9 cellular contexts compared by ENCODE assay signal in the genomic region with DNA sequence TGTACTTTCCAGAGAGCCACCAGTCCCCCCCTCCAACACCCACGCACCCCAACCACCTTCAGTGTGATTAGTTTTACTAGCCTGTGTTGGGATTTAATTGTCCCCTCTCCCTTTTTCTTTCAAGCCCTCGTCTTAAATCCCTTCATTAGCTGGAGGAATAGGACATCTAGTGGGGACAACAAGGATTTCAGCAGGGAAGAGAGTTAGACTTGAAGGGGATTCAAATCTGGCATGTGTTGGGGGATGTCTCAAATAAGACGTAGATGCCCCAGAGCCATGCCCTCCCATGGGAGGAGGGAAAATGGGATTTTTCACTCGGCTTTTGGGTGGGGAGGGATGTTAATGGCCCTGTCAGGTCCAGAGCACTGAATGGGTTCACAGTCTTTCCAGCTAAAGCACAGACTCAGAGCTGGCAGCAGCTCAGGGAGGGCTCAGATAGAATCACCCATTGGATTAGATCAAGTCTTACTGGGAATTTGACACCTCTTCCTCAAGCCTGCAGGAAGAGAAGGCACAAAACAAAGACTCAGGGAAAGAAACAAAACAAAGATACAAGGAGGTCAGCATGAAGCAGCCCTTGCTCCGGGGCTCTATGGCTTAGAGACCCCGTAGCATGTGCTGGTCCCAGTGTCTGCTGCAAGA. TPM values are rescaled to one million over a fixed set of nuclear protein-coding genes. Genes with fewer than 3 reads are reported as not detected.
DNase-seq lines count a peak whose midpoint lies in the region; ATAC-seq and TF ChIP-seq lines count a peak whose summit lies in the region.
"Had no signal": no experiment of that assay in that cellular context is flagged by ENCODE, and none has a peak within 500 bp of the region (broad histone marks: within the 10 kb centered on the region; RNA-seq: fewer than 3 reads in every experiment).

No MANE protein-coding gene starts in this region.

- no peak overlapping the region for H3K14ac ChIP-seq in IMR-90 (replicated peaks; ENCODE audit: low read depth, low read length)

- 45% methylated on average over 2 of the region's 6 CpGs; no CpG with 5 or more reads in 1 of the 2 experiments for WGBS in IMR-90 (ENCODE audit: extremely low coverage in 2 of 2, insufficient read length in 1 of 2), 2 experiments
- 50% methylated on average over 6 of the region's 6 CpGs for WGBS in liver

- H2AK9ac ChIP-seq in IMR-90 (replicated peaks; ENCODE audit: low read depth, low read length, poor library complexity) = no peak overlapping the region

- no peak for TF ChIP-seq POLR2A in IMR-90 (IDR thresholded peaks at IDR 0.05; ENCODE audit: low read depth, low read length)

- no peak overlapping the region for H2AK5ac ChIP-seq in IMR-90 (ENCODE audit: low read depth, low read length)

- H3K27ac Mint-ChIP-seq in activated CD4-positive, alpha-beta T cell treated with anti-CD3 and anti-CD28 coated beads, Interleukin-2, amount 10 ng/mL, durations not matched to agents 24 days and 14 days = no peak overlapping the region
- H3K27ac Mint-ChIP-seq in activated naive CD4-positive, alpha-beta T cell treated with anti-CD3 and anti-CD28 coated beads for 36 hours = no peak overlapping the region

- H3K27ac ChIP-seq in C4-2B (no peak overlapping the region), IMR-90 (ENCODE audit: insufficient read depth, low read length) (no peak overlapping the region), liver (ENCODE audit: low read depth in 1 of 2, low read length in 2 of 2) (no peak overlapping the region)

- H3K56ac ChIP-seq in IMR-90 (ENCODE audit: extremely low read depth, insufficient read depth, low read length) = no peak overlapping the region

- DNase-seq in IMR-90 (peak; percentile 59), amniotic stem cell (lab: John Stamatoyannopoulos, UW) (peak; percentile 49)
- DNase-seq in activated CD4-positive, alpha-beta T cell treated with anti-CD3 and anti-CD28 coated beads, Interleukin-2, amount 10 ng/mL, durations not matched to agents 24 days and 14 days = no peak
- DNase-seq in stimulated activated CD4-positive, alpha-beta T cell treated with anti-CD3 and anti-CD28 coated beads, Interleukin-12 subunit alpha, Interleukin-12 subunit beta, amount 100 ng/mL, for 4 hours = no peak
- DNase-seq in activated naive CD4-positive, alpha-beta T cell treated with anti-CD3 and anti-CD28 coated beads for 36 hours = no peak

- POLR2A ChIA-PET in IMR-90 (lab: Charles Lee; ENCODE audit: unreplicated experiment) = no interaction called here

- H3K23ac ChIP-seq in IMR-90 (ENCODE audit: low read depth, low read length) = no peak overlapping the region

- H3K18ac ChIP-seq in IMR-90 (ENCODE audit: low read depth, low read length) = no peak overlapping the region

- H2AFZ ChIP-seq in IMR-90 (replicated peaks; ENCODE audit: low read length, poor library complexity) = no peak overlapping the region

- H4K8ac ChIP-seq in IMR-90 (ENCODE audit: low read depth in 2 of 2, low read length in 2 of 2) = no peak overlapping the region

- H3K9ac ChIP-seq in IMR-90 (ENCODE audit: low read depth, low read length) = no peak overlapping the region
- no peak overlapping the region for H3K9ac ChIP-seq in liver (ENCODE audit: low read depth in 1 of 2, low read length in 2 of 2)

- H3K27me3 ChIP-seq in IMR-90 (ENCODE audit: control insufficient read depth, insufficient read depth, low read length) (peaks cover 54% of the 10 kb centered on the region), liver (ENCODE audit: control insufficient read depth in 4 of 4, insufficient read depth in 4 of 4, low read length in 3 of 4) (no peaks in the 10 kb centered on the region)

- H3K9me3 ChIP-seq in IMR-90 (ENCODE audit: control insufficient read depth, insufficient read depth, low read length) (no peaks in the 10 kb centered on the region), liver (ENCODE audit: control insufficient read depth in 4 of 4, low read length in 3 of 4) (no peaks in the 10 kb centered on the region)

- ATAC-seq in IMR-90 (ENCODE audit: low read depth) (peak; percentile 42; the same call in 1 of the 2 replicates), HG03196 (IDR thresholded peaks at IDR 0.05; ENCODE audit: unreplicated experiment) (no peak)

- H3K36me3 Mint-ChIP-seq in activated CD4-positive, alpha-beta T cell treated with anti-CD3 and anti-CD28 coated beads, Interleukin-2, amount 10 ng/mL, durations not matched to agents 24 days and 14 days (ENCODE audit: low read depth) = no peaks in the 10 kb centered on the region
- no peaks in the 10 kb centered on the region for H3K36me3 Mint-ChIP-seq in activated naive CD4-positive, alpha-beta T cell treated with anti-CD3 and anti-CD28 coated beads for 36 hours (ENCODE audit: low read depth)

- intact Hi-C loops in IMR-90 (cut with micrococcal nuclease) = no loop called here
- intact Hi-C loops in activated CD4-positive, alpha-beta T cell treated with anti-CD3 and anti-CD28 coated beads, Interleukin-2, amount 10 ng/mL, durations not matched to agents 24 days and 14 days (cut with micrococcal nuclease) = loop anchor here (2.0 to 5.0 kb wide), 2 partner anchors 74 to 268 kb away; no protein-coding TSS in a partner anchor
- intact Hi-C loops in activated naive CD4-positive, alpha-beta T cell treated with anti-CD3 and anti-CD28 coated beads for 36 hours (cut with micrococcal nuclease) = loop anchor here (5.0 kb wide), 1 partner anchor 458 kb away; no protein-coding TSS in a partner anchor

- H2BK15ac ChIP-seq in IMR-90 (ENCODE audit: low read depth, low read length) = no peak overlapping the region

- H4K91ac ChIP-seq in IMR-90 (ENCODE audit: insufficient read depth, low read depth, low read length) = no peak overlapping the region

- BruUV-seq in IMR-90 (replicated peaks; lab: Mats Ljungman, UMichigan) = no TSS peak

- no peak overlapping the region for H3K4ac ChIP-seq in IMR-90 (ENCODE audit: low read depth, low read length)

- H4K20me1 ChIP-seq in IMR-90 (ENCODE audit: insufficient read depth, low read length) = peaks cover 3% of the 10 kb centered on the region; the same call in 1 of the 2 replicates

- dilution Hi-C loops in IMR-90 (cut with HindIII; ENCODE audit: low sequenced_read_pairs, unreplicated experiment) = no loop called here

- no peak overlapping the region for H2BK5ac ChIP-seq in IMR-90 (ENCODE audit: low read depth, low read length, poor library complexity, severe bottlenecking)

- H3K36me3 ChIP-seq in IMR-90 (ENCODE audit: control insufficient read depth, insufficient read depth, low read length) (no peaks in the 10 kb centered on the region), liver (ENCODE audit: control insufficient read depth in 4 of 4, insufficient read depth in 3 of 4, low read depth in 1 of 4, low read length in 3 of 4) (peaks cover 10 to 23% (median 15%) of the 10 kb centered on the region in 4 donors)

- H3K4me2 ChIP-seq in IMR-90 (ENCODE audit: low read depth, low read length) = no peak overlapping the region

- no peak overlapping the region for H2BK120ac ChIP-seq in IMR-90 (ENCODE audit: low read depth, low read length)

- no peak overlapping the region for H2BK20ac ChIP-seq in IMR-90 (ENCODE audit: low read depth, low read length)

- H3K4me1 Mint-ChIP-seq in activated CD4-positive, alpha-beta T cell treated with anti-CD3 and anti-CD28 coated beads, Interleukin-2, amount 10 ng/mL, durations not matched to agents 24 days and 14 days = peaks cover 3% of the 10 kb centered on the region
- H3K4me1 Mint-ChIP-seq in activated naive CD4-positive, alpha-beta T cell treated with anti-CD3 and anti-CD28 coated beads for 36 hours (ENCODE audit: low read depth) = peaks cover 5% of the 10 kb centered on the region

- no peaks in the 10 kb centered on the region for H3K9me3 Mint-ChIP-seq in activated CD4-positive, alpha-beta T cell treated with anti-CD3 and anti-CD28 coated beads, Interleukin-2, amount 10 ng/mL, durations not matched to agents 24 days and 14 days
- no peaks in the 10 kb centered on the region for H3K9me3 Mint-ChIP-seq in activated naive CD4-positive, alpha-beta T cell treated with anti-CD3 and anti-CD28 coated beads for 36 hours

- peaks cover 45% of the 10 kb centered on the region for H3K27me3 Mint-ChIP-seq in activated CD4-positive, alpha-beta T cell treated with anti-CD3 and anti-CD28 coated beads, Interleukin-2, amount 10 ng/mL, durations not matched to agents 24 days and 14 days
- H3K27me3 Mint-ChIP-seq in activated naive CD4-positive, alpha-beta T cell treated with anti-CD3 and anti-CD28 coated beads for 36 hours (ENCODE audit: low read depth) = peaks cover 44% of the 10 kb centered on the region

- CTCF ChIA-PET in IMR-90 (lab: Yijun Ruan, JAX) = interaction anchor here (0.8 to 5.3 kb wide), 12 partner anchors 8 to 498 kb away, joined by 3 to 98 read pairs (median 6); no protein-coding TSS in a partner anchor
- CTCF ChIA-PET in activated naive CD4-positive, alpha-beta T cell treated with anti-CD3 and anti-CD28 coated beads for 36 hours (lab: Charles Lee) = interaction anchor here (0.5 to 12.5 kb wide), 27 partner anchors 7 to 963 kb away, joined by 3 to 370 read pairs (median 5); no protein-coding TSS in a partner anchor

- H3K4me3 ChIP-seq in IMR-90 (ENCODE audit: insufficient read depth, low read depth, low read length) (no peak overlapping the region), liver (ENCODE audit: low read depth in 1 of 3, low read length in 3 of 3) (no peak overlapping the region)

- no peak overlapping the region for H4K5ac ChIP-seq in IMR-90 (ENCODE audit: low read depth, low read length)

- in situ Hi-C loops in IMR-90 (cut with MboI; ENCODE audit: low sequenced_read_pairs) = loop anchor here (5.0 kb wide), 2 partner anchors 268 to 453 kb away; partner anchors contain the start of gene KRTAP5-6

- TF ChIP-seq CTCF in C4-2B (conservative IDR thresholded peaks at IDR 0.05) (peak; percentile 70), IMR-90 (conservative IDR thresholded peaks at IDR 0.05; ENCODE audit: low read depth, low read length) (peak; percentile 69), liver (IDR thresholded peaks at IDR 0.05; ENCODE audit: low read depth, low read length, missing input control) (peak; percentile 8)

- H3K4me1 ChIP-seq in IMR-90 (ENCODE audit: control insufficient read depth, insufficient read depth, low read length) (no peaks in the 10 kb centered on the region), liver (ENCODE audit: control insufficient read depth in 4 of 4, insufficient read depth in 4 of 4, low read length in 3 of 4) (peaks cover 5 to 70% (median 60%) of the 10 kb centered on the region in 4 donors)

- H3K79me1 ChIP-seq in IMR-90 (ENCODE audit: low read depth in 1 of 2, low read length in 2 of 2) = no peaks in the 10 kb centered on the region

- H3K9me1 ChIP-seq in IMR-90 (ENCODE audit: insufficient read depth, low read length) = no peaks in the 10 kb centered on the region

- H3K4me3 Mint-ChIP-seq in activated CD4-positive, alpha-beta T cell treated with anti-CD3 and anti-CD28 coated beads, Interleukin-2, amount 10 ng/mL, durations not matched to agents 24 days and 14 days = no peak overlapping the region
- H3K4me3 Mint-ChIP-seq in activated naive CD4-positive, alpha-beta T cell treated with anti-CD3 and anti-CD28 coated beads for 36 hours = no peak overlapping the region

- peak; percentile 85 for TF ChIP-seq RAD21 in IMR-90 (IDR thresholded peaks at IDR 0.05; ENCODE audit: low read length)
- peak; percentile 59 to 67 for TF ChIP-seq RAD21 in liver (IDR thresholded peaks at IDR 0.05)

RNA-seq across cellular contexts. Expression of gene INS, which starts 10.7 kb away (rescaled TPM):
- total RNA-seq in IMR-90 (2012; rRNA removed) (not detected in 2 replicates), liver (under 1 TPM in 1 of 2 donors, not detected in 1; 0.37 TPM)
- polyA plus RNA-seq in IMR-90 (2012; rRNA removed) (not detected in 2 replicates), liver (under 1 TPM in 1 of 2 donors, not detected in 1; 0.16 TPM)
- polyA plus RNA-seq in IMR-90 (2012; cell fraction: cytosol; rRNA removed) = not detected in 2 replicates
- polyA plus RNA-seq in IMR-90 (2012; cell fraction: nucleus; rRNA removed; ENCODE audit: low replicate concordance) = not detected in 2 replicates
- total RNA-seq in activated CD4-positive, alpha-beta T cell treated with anti-CD3 and anti-CD28 coated beads, Interleukin-2, amount 10 ng/mL, durations not matched to agents 24 days and 14 days = not detected in 2 replicates
- total RNA-seq in activated naive CD4-positive, alpha-beta T cell treated with anti-CD3 and anti-CD28 coated beads for 36 hours = not detected
- total RNA-seq: RPMI7951 had no signal

RNA-seq across cellular contexts. Expression of gene IGF2, which starts 11.1 kb away (rescaled TPM):
- total RNA-seq in IMR-90 (2012; rRNA removed) (2.3 and 5.0 TPM in 2 replicates), liver (1,000 to 10,000 TPM in 1 of 2 donors, 10 to 100 TPM in 1; 70.5 to 1,440 TPM)
- polyA plus RNA-seq in IMR-90 (2012; rRNA removed) (17.5 and 21.8 TPM in 2 replicates), liver (100 to 1,000 TPM; 125 to 259 TPM)
- polyA plus RNA-seq in IMR-90 (2012; cell fraction: cytosol; rRNA removed) = 20.6 and 23.2 TPM in 2 replicates
- polyA plus RNA-seq in IMR-90 (2012; cell fraction: nucleus; rRNA removed; ENCODE audit: low replicate concordance) = 4.8 and 6.4 TPM in 2 replicates
- total RNA-seq in activated CD4-positive, alpha-beta T cell treated with anti-CD3 and anti-CD28 coated beads, Interleukin-2, amount 10 ng/mL, durations not matched to agents 24 days and 14 days = 0.45 and 1.1 TPM in 2 replicates
- total RNA-seq in activated naive CD4-positive, alpha-beta T cell treated with anti-CD3 and anti-CD28 coated beads for 36 hours = under 1 TPM; 0.21 to 0.37 TPM
- total RNA-seq: RPMI7951 had no signal

RNA-seq across cellular contexts. Expression of gene TH, which starts 21.3 kb away (rescaled TPM):
- total RNA-seq in IMR-90 (2012; rRNA removed) = not detected in 2 replicates
- polyA plus RNA-seq in IMR-90 (2012; rRNA removed) = 0.06 and 0.10 TPM in 2 replicates
- polyA plus RNA-seq in IMR-90 (2012; cell fraction: cytosol; rRNA removed) = 0.03 TPM in 1 of 2 replicates, not detected in the other
- 0.08 TPM in 1 of 2 replicates, not detected in the other for polyA plus RNA-seq in IMR-90 (2012; cell fraction: nucleus; rRNA removed; ENCODE audit: low replicate concordance)
- total RNA-seq in liver = not detected
- polyA plus RNA-seq in liver = under 1 TPM; 0.13 to 0.24 TPM
- total RNA-seq in activated CD4-positive, alpha-beta T cell treated with anti-CD3 and anti-CD28 coated beads, Interleukin-2, amount 10 ng/mL, durations not matched to agents 24 days and 14 days = not detected in 2 replicates
- not detected for total RNA-seq in activated naive CD4-positive, alpha-beta T cell treated with anti-CD3 and anti-CD28 coated beads for 36 hours

Comparison
In these comparisons a context has a peak if more than half of its experiments do, and no peak if none do; other contexts are left out.
1. CTCF ChIP-seq: peak in every context shown above with its lines; median percentile 70 in C4-2B; 69 in IMR-90; 8 in liver.
2. DNase-seq: peak in IMR-90 (single experiment) and amniotic stem cell (single experiment); none in activated CD4-positive, alpha-beta T cell treated with anti-CD3 and anti-CD28 coated beads, Interleukin-2, amount 10 ng/mL, durations not matched to agents 24 days and 14 days (single experiment), stimulated activated CD4-positive, alpha-beta T cell treated with anti-CD3 and anti-CD28 coated beads, Interleukin-12 subunit alpha, Interleukin-12 subunit beta, amount 100 ng/mL, for 4 hours (single experiment) and activated naive CD4-positive, alpha-beta T cell treated with anti-CD3 and anti-CD28 coated beads for 36 hours (single experiment).
3. RNA of gene IGF2, which starts 11.1 kb away (total RNA-seq): 70.5 to 1,440 TPM in liver; 2.3 to 5.0 TPM in IMR-90, 0.45 to 1.1 TPM in activated CD4-positive, alpha-beta T cell treated with anti-CD3 and anti-CD28 coated beads, Interleukin-2, amount 10 ng/mL, durations not matched to agents 24 days and 14 days and 0.21 to 0.37 TPM in activated naive CD4-positive, alpha-beta T cell treated with anti-CD3 and anti-CD28 coated beads for 36 hours; every median in the first group is over 10 times any median in the second.